Comparison of ENCODE assay signal across 37 cellular contexts in genomic region chr6:55388161-55388560, GRCh38.
A peak's percentile ranks its signal among the peaks of the same experiment; 100 is the strongest.
DNase-seq lines count a peak whose midpoint lies in the region; ATAC-seq, FAIRE-seq and TF ChIP-seq lines count a peak whose summit lies in the region.
"Had no signal": no experiment of that assay in that cellular context is flagged by ENCODE, and none has a peak within 500 bp of the region (broad histone marks: within the 10 kb centered on the region; RNA-seq: fewer than 3 reads in every experiment).

No MANE protein-coding gene starts in this region.

- no peak overlapping the region for H3K4me3 Mint-ChIP-seq in Caco-2 (ENCODE audit: unreplicated experiment)
- H3K4me3 Mint-ChIP-seq in activated CD4-positive, alpha-beta T cell treated with anti-CD3 and anti-CD28 coated beads, Interleukin-2, amount 10 ng/mL, durations not matched to agents 24 days and 14 days = no peak overlapping the region
- H3K4me3 Mint-ChIP-seq in activated CD4-positive, alpha-beta T cell treated with anti-CD3 and anti-CD28 coated beads, Interleukin-2, amount 10 ng/mL, durations not matched to agents 7 days and 5 days = no peak overlapping the region
- no peak overlapping the region for H3K4me3 Mint-ChIP-seq in activated T-cell treated with anti-CD3 and anti-CD28 coated beads, Interleukin-2, amount 50 U/mL, for 4 hours
- H3K4me3 Mint-ChIP-seq: activated naive CD8-positive, alpha-beta T cell treated with anti-CD3 and anti-CD28 coated beads, Interleukin-2, amount 10 ng/mL, durations not matched to agents 7 days and 5 days; activated T-cell treated with anti-CD3 and anti-CD28 coated beads, Interleukin-2, amount 50 U/mL, for 24 hours; CD8-positive, alpha-beta T cell; dendritic cell treated with granulocyte-macrophage colony-stimulating factor and Interleukin-4, amounts not matched to agents 40 ng/mL and 50 ng/mL, for 4 days; H9; immature natural killer cell had no signal

- BruUV-seq in Caco-2 (replicated peaks; lab: Mats Ljungman, UMichigan) = no TSS peak

- H3K9me3 ChIP-seq in Caco-2 = no peaks in the 10 kb centered on the region
- H3K9me3 ChIP-seq in hepatocyte (ENCODE audit: low read depth) = no peaks in the 10 kb centered on the region
- H3K9me3 ChIP-seq: ascending aorta, BE2C, esophagus muscularis mucosa, left ventricle myocardium inferior, Peyer's patch, thoracic aorta, uterus had no signal

- no peaks in the 10 kb centered on the region for H3K79me2 ChIP-seq in hepatocyte
- H3K79me2 ChIP-seq: parathyroid adenoma had no signal

- intact Hi-C loops in Caco-2 (cut with micrococcal nuclease; ENCODE audit: unreplicated experiment) = loop anchor here (2.0 to 10.0 kb wide), 2 partner anchors 67 to 103 kb away; no protein-coding TSS in a partner anchor
- intact Hi-C loops in activated CD4-positive, alpha-beta T cell treated with anti-CD3 and anti-CD28 coated beads, Interleukin-2, amount 10 ng/mL, durations not matched to agents 24 days and 14 days (cut with micrococcal nuclease) = no loop called here

- H3K27ac Mint-ChIP-seq in Caco-2 (ENCODE audit: unreplicated experiment) = no peak overlapping the region
- no peak overlapping the region for H3K27ac Mint-ChIP-seq in activated CD4-positive, alpha-beta T cell treated with anti-CD3 and anti-CD28 coated beads, Interleukin-2, amount 10 ng/mL, durations not matched to agents 24 days and 14 days
- no peak overlapping the region for H3K27ac Mint-ChIP-seq in activated CD4-positive, alpha-beta T cell treated with anti-CD3 and anti-CD28 coated beads, Interleukin-2, amount 10 ng/mL, durations not matched to agents 7 days and 5 days
- H3K27ac Mint-ChIP-seq: activated naive CD8-positive, alpha-beta T cell treated with anti-CD3 and anti-CD28 coated beads, Interleukin-2, amount 10 ng/mL, durations not matched to agents 7 days and 5 days; activated T-cell treated with anti-CD3 and anti-CD28 coated beads, Interleukin-2, amount 50 U/mL, for 24 hours; CD8-positive, alpha-beta T cell; dendritic cell treated with granulocyte-macrophage colony-stimulating factor and Interleukin-4, amounts not matched to agents 40 ng/mL and 50 ng/mL, for 4 days; immature natural killer cell had no signal

- CTCF ChIA-PET in Caco-2 (lab: Charles Lee) = no interaction called here
- CTCF ChIA-PET in activated CD4-positive, alpha-beta T cell treated with anti-CD3 and anti-CD28 coated beads, Interleukin-2, amount 10 ng/mL, durations not matched to agents 7 days and 5 days (lab: Charles Lee) = no interaction called here

- no peak for FAIRE-seq in bronchial epithelial cell (lab: Jason Lieb, UNC)
- FAIRE-seq: A204.1, GM18507, GM19239, small intestine had no signal

- TF ChIP-seq CTCF in Caco-2 (IDR thresholded peaks at IDR 0.05; ENCODE audit: insufficient read depth in 1 of 2, low read depth in 1 of 2, low read length in 1 of 2, severe bottlenecking in 1 of 2, unreplicated experiment in 1 of 2) (no peak), bronchial epithelial cell (IDR thresholded peaks at IDR 0.05; ENCODE audit: insufficient read depth, low read length, severe bottlenecking) (no peak), hepatocyte (IDR thresholded peaks at IDR 0.05; ENCODE audit: poor library complexity) (no peak)

- no peak overlapping the region for H3K4me2 ChIP-seq in hepatocyte

- POLR2A ChIA-PET in Caco-2 (lab: Charles Lee) = no interaction called here
- POLR2A ChIA-PET in activated CD4-positive, alpha-beta T cell treated with anti-CD3 and anti-CD28 coated beads, Interleukin-2, amount 10 ng/mL, durations not matched to agents 7 days and 5 days (lab: Charles Lee) = no interaction called here

- 56% methylated on average over 3 of the region's 3 CpGs for WGBS in hepatocyte (ENCODE audit: low lambda C conversion rate, missing lambda C conversion rate)

- DNase-seq in Caco-2 (peak; percentile 19 to 25), NCI-H69 (lab: John Stamatoyannopoulos, UW) (peak; percentile 27), bronchial epithelial cell (ENCODE audit: low read depth) (peak; percentile 52), hepatocyte (ENCODE audit: low spot score) (peak; percentile 51), NCI-H2196 treated with DMSO at 0.1 percent for 48 hours (lab: John Stamatoyannopoulos, UW; ENCODE audit: unreplicated experiment) (no peak)
- DNase-seq in activated CD4-positive, alpha-beta T cell treated with anti-CD3 and anti-CD28 coated beads, Interleukin-2, amount 10 ng/mL, durations not matched to agents 24 days and 14 days = no peak
- DNase-seq in activated CD4-positive, alpha-beta T cell treated with anti-CD3 and anti-CD28 coated beads, Interleukin-2, amount 10 ng/mL, durations not matched to agents 7 days and 5 days = no peak
- DNase-seq in activated T-cell treated with anti-CD3 and anti-CD28 coated beads, Interleukin-2, amount 50 U/mL, for 4 hours = no peak
- DNase-seq: activated CD4-positive, alpha-beta T cell treated with anti-CD3 and anti-CD28 coated beads for 48 hours; activated gamma-delta T cell treated with Interleukin-2 at 50 U/mL for 16 hours; activated naive CD8-positive, alpha-beta T cell treated with anti-CD3 and anti-CD28 coated beads, Interleukin-2, amount 10 ng/mL, durations not matched to agents 7 days and 5 days; activated T-cell treated with anti-CD3 and anti-CD28 coated beads, Interleukin-2, amount 50 U/mL, for 24 hours; BE2C; CD8-positive, alpha-beta T cell; central memory CD4-positive, alpha-beta T cell; H9; immature natural killer cell; KG1; left ventricle myocardium inferior; NCI-H1436; NCI-H2081 treated with DMSO at 0.1 percent for 48 hours; NCI-H774; Peyer's patch; small intestine; stimulated activated CD4-positive, alpha-beta T cell treated with anti-CD3 and anti-CD28 coated beads, Interleukin-2, amount 100 ng/mL, for 24 hours; stimulated activated naive CD8-positive, alpha-beta T cell treated with anti-CD3 and anti-CD28 coated beads, Interleukin-15, Interleukin-2, amounts not matched to agents 100 U/mL and 50 U/mL, for 24 hours; T1000; uterus; WERI-Rb-1 had no signal

- H3K4me1 ChIP-seq in Caco-2 = peaks cover 9% of the 10 kb centered on the region; the same call in 1 of the 2 replicates
- peaks cover 6% of the 10 kb centered on the region for H3K4me1 ChIP-seq in hepatocyte (ENCODE audit: insufficient read depth)
- H3K4me1 ChIP-seq: ascending aorta, BE2C, esophagus muscularis mucosa, left ventricle myocardium inferior, parathyroid adenoma, Peyer's patch, uterus had no signal

- H2AFZ ChIP-seq in hepatocyte = no peak overlapping the region
- H2AFZ ChIP-seq: parathyroid adenoma had no signal

- H3K36me3 Mint-ChIP-seq in Caco-2 (ENCODE audit: insufficient read depth, unreplicated experiment) = no peaks in the 10 kb centered on the region
- no peaks in the 10 kb centered on the region for H3K36me3 Mint-ChIP-seq in activated CD4-positive, alpha-beta T cell treated with anti-CD3 and anti-CD28 coated beads, Interleukin-2, amount 10 ng/mL, durations not matched to agents 24 days and 14 days (ENCODE audit: low read depth)
- H3K36me3 Mint-ChIP-seq in activated CD4-positive, alpha-beta T cell treated with anti-CD3 and anti-CD28 coated beads, Interleukin-2, amount 10 ng/mL, durations not matched to agents 7 days and 5 days (ENCODE audit: low read depth) = no peaks in the 10 kb centered on the region
- H3K36me3 Mint-ChIP-seq in activated T-cell treated with anti-CD3 and anti-CD28 coated beads, Interleukin-2, amount 50 U/mL, for 4 hours (ENCODE audit: insufficient read depth) = no peaks in the 10 kb centered on the region
- H3K36me3 Mint-ChIP-seq: activated naive CD8-positive, alpha-beta T cell treated with anti-CD3 and anti-CD28 coated beads, Interleukin-2, amount 10 ng/mL, durations not matched to agents 7 days and 5 days; CD8-positive, alpha-beta T cell had no signal

- no peaks in the 10 kb centered on the region for H3K9me2 ChIP-seq in hepatocyte (replicated peaks; ENCODE audit: insufficient read depth)

- H3K4me1 Mint-ChIP-seq in Caco-2 (ENCODE audit: low read depth, unreplicated experiment) = peaks cover 25% of the 10 kb centered on the region
- no peaks in the 10 kb centered on the region for H3K4me1 Mint-ChIP-seq in activated CD4-positive, alpha-beta T cell treated with anti-CD3 and anti-CD28 coated beads, Interleukin-2, amount 10 ng/mL, durations not matched to agents 24 days and 14 days
- no peaks in the 10 kb centered on the region for H3K4me1 Mint-ChIP-seq in activated CD4-positive, alpha-beta T cell treated with anti-CD3 and anti-CD28 coated beads, Interleukin-2, amount 10 ng/mL, durations not matched to agents 7 days and 5 days
- no peaks in the 10 kb centered on the region for H3K4me1 Mint-ChIP-seq in activated T-cell treated with anti-CD3 and anti-CD28 coated beads, Interleukin-2, amount 50 U/mL, for 4 hours (ENCODE audit: low read depth)
- H3K4me1 Mint-ChIP-seq: activated naive CD8-positive, alpha-beta T cell treated with anti-CD3 and anti-CD28 coated beads, Interleukin-2, amount 10 ng/mL, durations not matched to agents 7 days and 5 days; immature natural killer cell had no signal

- H3K27me3 Mint-ChIP-seq in Caco-2 (ENCODE audit: insufficient read depth, unreplicated experiment) = no peaks in the 10 kb centered on the region
- no peaks in the 10 kb centered on the region for H3K27me3 Mint-ChIP-seq in activated CD4-positive, alpha-beta T cell treated with anti-CD3 and anti-CD28 coated beads, Interleukin-2, amount 10 ng/mL, durations not matched to agents 24 days and 14 days
- no peaks in the 10 kb centered on the region for H3K27me3 Mint-ChIP-seq in activated CD4-positive, alpha-beta T cell treated with anti-CD3 and anti-CD28 coated beads, Interleukin-2, amount 10 ng/mL, durations not matched to agents 7 days and 5 days
- H3K27me3 Mint-ChIP-seq in activated T-cell treated with anti-CD3 and anti-CD28 coated beads, Interleukin-2, amount 50 U/mL, for 4 hours (ENCODE audit: low read depth) = no peaks in the 10 kb centered on the region
- H3K27me3 Mint-ChIP-seq: activated naive CD8-positive, alpha-beta T cell treated with anti-CD3 and anti-CD28 coated beads, Interleukin-2, amount 10 ng/mL, durations not matched to agents 7 days and 5 days; activated T-cell treated with anti-CD3 and anti-CD28 coated beads, Interleukin-2, amount 50 U/mL, for 24 hours; dendritic cell treated with granulocyte-macrophage colony-stimulating factor and Interleukin-4, amounts not matched to agents 40 ng/mL and 50 ng/mL, for 4 days had no signal

- no peak overlapping the region for H3K4me3 ChIP-seq in Caco-2 (ENCODE audit: low read depth, low read length)
- H3K4me3 ChIP-seq in bronchial epithelial cell (ENCODE audit: low read depth, low read length) = no peak overlapping the region
- no peak overlapping the region for H3K4me3 ChIP-seq in hepatocyte
- H3K4me3 ChIP-seq: ascending aorta, esophagus muscularis mucosa, left ventricle myocardium inferior, Peyer's patch, thoracic aorta, uterus had no signal

- no peaks in the 10 kb centered on the region for H3K9me3 Mint-ChIP-seq in Caco-2 (ENCODE audit: unreplicated experiment)
- no peaks in the 10 kb centered on the region for H3K9me3 Mint-ChIP-seq in activated CD4-positive, alpha-beta T cell treated with anti-CD3 and anti-CD28 coated beads, Interleukin-2, amount 10 ng/mL, durations not matched to agents 24 days and 14 days
- H3K9me3 Mint-ChIP-seq in activated CD4-positive, alpha-beta T cell treated with anti-CD3 and anti-CD28 coated beads, Interleukin-2, amount 10 ng/mL, durations not matched to agents 7 days and 5 days = no peaks in the 10 kb centered on the region
- peaks cover 9% of the 10 kb centered on the region for H3K9me3 Mint-ChIP-seq in activated T-cell treated with anti-CD3 and anti-CD28 coated beads, Interleukin-2, amount 50 U/mL, for 4 hours
- H3K9me3 Mint-ChIP-seq: activated naive CD8-positive, alpha-beta T cell treated with anti-CD3 and anti-CD28 coated beads, Interleukin-2, amount 10 ng/mL, durations not matched to agents 7 days and 5 days; activated T-cell treated with anti-CD3 and anti-CD28 coated beads, Interleukin-2, amount 50 U/mL, for 24 hours; dendritic cell treated with granulocyte-macrophage colony-stimulating factor and Interleukin-4, amounts not matched to agents 40 ng/mL and 50 ng/mL, for 4 days; H9 had no signal

- no peak for ATAC-seq in activated T-cell treated with anti-CD3 and anti-CD28 coated beads, Interleukin-2, amount 50 U/mL, for 4 hours
- ATAC-seq: CD8-positive, alpha-beta T cell; stimulated activated naive CD8-positive, alpha-beta T cell treated with anti-CD3 and anti-CD28 coated beads, Interleukin-15, Interleukin-2, amounts not matched to agents 100 U/mL and 50 U/mL, for 24 hours had no signal

- no peaks in the 10 kb centered on the region for H4K20me1 ChIP-seq in hepatocyte (ENCODE audit: insufficient read depth, poor library complexity, severe bottlenecking)

- H3K27me3 ChIP-seq in Caco-2 (replicated peaks; ENCODE audit: control insufficient read depth, insufficient read depth, low read length) (no peaks in the 10 kb centered on the region), bronchial epithelial cell (ENCODE audit: control insufficient read depth, insufficient read depth, low read length) (peaks cover 2% of the 10 kb centered on the region), hepatocyte (no peaks in the 10 kb centered on the region)
- H3K27me3 ChIP-seq: ascending aorta, BE2C, esophagus muscularis mucosa, Peyer's patch, uterus had no signal

- H3K36me3 ChIP-seq in Caco-2 (ENCODE audit: control insufficient read depth, insufficient read depth, low read length) (no peaks in the 10 kb centered on the region), bronchial epithelial cell (ENCODE audit: control insufficient read depth, insufficient read depth, low read length) (no peaks in the 10 kb centered on the region), hepatocyte (replicated peaks; ENCODE audit: insufficient read depth, low read depth) (no peaks in the 10 kb centered on the region)
- H3K36me3 ChIP-seq: ascending aorta, BE2C, esophagus muscularis mucosa, left ventricle myocardium inferior, Peyer's patch, thoracic aorta, uterus, WERI-Rb-1 had no signal

- H3K27ac ChIP-seq in hepatocyte = peak overlapping the region; percentile 82
- H3K27ac ChIP-seq: ascending aorta, esophagus muscularis mucosa, left ventricle myocardium inferior, parathyroid adenoma, Peyer's patch, thoracic aorta, uterus, WERI-Rb-1 had no signal

Comparison
In these comparisons a context has a peak if more than half of its experiments do, and no peak if none do; other contexts are left out.
1. DNase-seq: peak in Caco-2 (2 of 2), NCI-H69 (single experiment), bronchial epithelial cell (single experiment) and hepatocyte (single experiment); none in activated CD4-positive, alpha-beta T cell treated with anti-CD3 and anti-CD28 coated beads, Interleukin-2, amount 10 ng/mL, durations not matched to agents 24 days and 14 days (single experiment), activated CD4-positive, alpha-beta T cell treated with anti-CD3 and anti-CD28 coated beads, Interleukin-2, amount 10 ng/mL, durations not matched to agents 7 days and 5 days (single experiment), NCI-H2196 treated with DMSO at 0.1 percent for 48 hours (single experiment) and activated T-cell treated with anti-CD3 and anti-CD28 coated beads, Interleukin-2, amount 50 U/mL, for 4 hours (single experiment).